In genomic region chr2:12720752-12721151, GRCh38 we compare ENCODE assay signal across 13 cellular contexts. TPM values are rescaled to one million over a fixed set of nuclear protein-coding genes. Genes with fewer than 3 reads are reported as not detected.
DNase-seq lines count a peak whose midpoint lies in the region; ATAC-seq, FAIRE-seq and TF ChIP-seq lines count a peak whose summit lies in the region.
"Had no signal": no experiment of that assay in that cellular context is flagged by ENCODE, and none has a peak within 500 bp of the region (broad histone marks: within the 10 kb centered on the region; RNA-seq: fewer than 3 reads in every experiment).

No MANE protein-coding gene starts in this region.

- peak overlapping the region; percentile 88 for H3K4me3 ChIP-seq in kidney (ENCODE audit: low read length in 2 of 2)

- peak overlapping the region in 1 of 2 donors; percentile 97 for H3K27ac ChIP-seq in kidney (ENCODE audit: low read depth in 2 of 2, low read length in 2 of 2)
- H3K27ac ChIP-seq: neutrophil, VCaP had no signal

- no peaks in the 10 kb centered on the region for H3K9me3 Mint-ChIP-seq in activated T-cell treated with anti-CD3 and anti-CD28 coated beads, Interleukin-2, amount 50 U/mL, for 4 hours
- no peaks in the 10 kb centered on the region for H3K9me3 Mint-ChIP-seq in activated CD4-positive, alpha-beta memory T cell treated with anti-CD3 and anti-CD28 coated beads for 36 hours

- CTCF ChIA-PET in activated CD4-positive, alpha-beta memory T cell treated with anti-CD3 and anti-CD28 coated beads for 36 hours (lab: Charles Lee), result interaction anchor here (1.0 to 5.6 kb wide), 8 partner anchors 19 to 893 kb away, joined by 3 to 38 read pairs (median 6); no protein-coding TSS in a partner anchor

- peaks cover 0 to 4% of the 10 kb centered on the region in 2 donors for H3K36me3 ChIP-seq in kidney (ENCODE audit: control insufficient read depth in 1 of 2, insufficient read depth in 2 of 2, low read length in 2 of 2)
- H3K36me3 ChIP-seq: neutrophil had no signal

- no peak for TF ChIP-seq CTCF in kidney (IDR thresholded peaks at IDR 0.05; ENCODE audit: borderline replicate concordance, extremely low read depth, insufficient read depth)

- no peak for FAIRE-seq in kidney (lab: Jason Lieb, UNC)

- peak overlapping the region; percentile 38 for H3K27ac Mint-ChIP-seq in activated CD4-positive, alpha-beta memory T cell treated with anti-CD3 and anti-CD28 coated beads for 36 hours

- H3K4me3 Mint-ChIP-seq in activated T-cell treated with anti-CD3 and anti-CD28 coated beads, Interleukin-2, amount 50 U/mL, for 4 hours, result peak overlapping the region; percentile 92
- peak overlapping the region; percentile 86 for H3K4me3 Mint-ChIP-seq in activated CD4-positive, alpha-beta memory T cell treated with anti-CD3 and anti-CD28 coated beads for 36 hours

- ATAC-seq in activated T-cell treated with anti-CD3 and anti-CD28 coated beads, Interleukin-2, amount 50 U/mL, for 4 hours, result no peak
- ATAC-seq in GM18861 (IDR thresholded peaks at IDR 0.05; ENCODE audit: unreplicated experiment), result no peak
- ATAC-seq: stimulated activated naive CD8-positive, alpha-beta T cell treated with anti-CD3 and anti-CD28 coated beads, Interleukin-15, Interleukin-2, amounts not matched to agents 100 U/mL and 50 U/mL, for 24 hours had no signal

- peaks cover 19 to 24% of the 10 kb centered on the region in 2 donors for H3K4me1 ChIP-seq in kidney (ENCODE audit: control insufficient read depth in 1 of 2, insufficient read depth in 1 of 2, low read depth in 1 of 2, low read length in 2 of 2)

- DNase-seq in activated T-cell treated with anti-CD3 and anti-CD28 coated beads, Interleukin-2, amount 50 U/mL, for 4 hours, result no peak
- DNase-seq in activated T-cell treated with anti-CD3 and anti-CD28 coated beads, Interleukin-2, amount 50 U/mL, for 1 hour, result no peak
- DNase-seq in activated CD4-positive, alpha-beta memory T cell treated with anti-CD3 and anti-CD28 coated beads for 36 hours, result no peak
- DNase-seq in kidney (no peak), superior temporal gyrus (ENCODE audit: extremely low spot score) (peak; percentile 38), HuH-7.5 (ENCODE audit: low spot score) (no peak), nucleus accumbens (lab: John Stamatoyannopoulos, UW) (no peak)
- DNase-seq: effector CD4-positive, alpha-beta T cell; NCI-H1694 treated with DMSO at 0.1 percent for 48 hours; stimulated activated naive CD8-positive, alpha-beta T cell treated with anti-CD3 and anti-CD28 coated beads, Interleukin-15, Interleukin-2, amounts not matched to agents 100 U/mL and 50 U/mL, for 24 hours had no signal

- peaks cover 26% of the 10 kb centered on the region for H3K36me3 Mint-ChIP-seq in activated T-cell treated with anti-CD3 and anti-CD28 coated beads, Interleukin-2, amount 50 U/mL, for 4 hours (ENCODE audit: insufficient read depth)
- H3K36me3 Mint-ChIP-seq in activated CD4-positive, alpha-beta memory T cell treated with anti-CD3 and anti-CD28 coated beads for 36 hours, result peaks cover 10% of the 10 kb centered on the region

- H3K27me3 Mint-ChIP-seq in activated T-cell treated with anti-CD3 and anti-CD28 coated beads, Interleukin-2, amount 50 U/mL, for 4 hours (ENCODE audit: low read depth), result no peaks in the 10 kb centered on the region
- no peaks in the 10 kb centered on the region for H3K27me3 Mint-ChIP-seq in activated CD4-positive, alpha-beta memory T cell treated with anti-CD3 and anti-CD28 coated beads for 36 hours

- H3K9me3 ChIP-seq in kidney (ENCODE audit: control insufficient read depth in 1 of 2, low read length in 2 of 2), result no peaks in the 10 kb centered on the region
- H3K9me3 ChIP-seq: neutrophil had no signal

- POLR2A ChIA-PET in activated CD4-positive, alpha-beta memory T cell treated with anti-CD3 and anti-CD28 coated beads for 36 hours (lab: Charles Lee), result interaction anchor here (0.6 kb wide), 1 partner anchor 53 kb away, joined by 3 read pairs; no protein-coding TSS in a partner anchor

- intact Hi-C loops in activated CD4-positive, alpha-beta memory T cell treated with anti-CD3 and anti-CD28 coated beads for 36 hours (cut with micrococcal nuclease), result loop anchor here (1.0 to 2.0 kb wide), 4 partner anchors 136 to 857 kb away; no protein-coding TSS in a partner anchor
- intact Hi-C loops in kidney (cut with DNase I), result no loop called here

- peaks cover 75% of the 10 kb centered on the region for H3K4me1 Mint-ChIP-seq in activated T-cell treated with anti-CD3 and anti-CD28 coated beads, Interleukin-2, amount 50 U/mL, for 4 hours (ENCODE audit: low read depth)
- peaks cover 70% of the 10 kb centered on the region for H3K4me1 Mint-ChIP-seq in activated CD4-positive, alpha-beta memory T cell treated with anti-CD3 and anti-CD28 coated beads for 36 hours (ENCODE audit: low read depth)

- H3K9ac ChIP-seq in kidney (ENCODE audit: low read length in 2 of 2), result peak overlapping the region; percentile 38 to 93

RNA-seq across cellular contexts. Expression of gene TRIB2, which starts 4.0 kb away (rescaled TPM):
- total RNA-seq in activated T-cell treated with anti-CD3 and anti-CD28 coated beads, Interleukin-2, amount 50 U/mL, for 4 hours, result 10 to 100 TPM in 1 of 3 donors, 1 to 10 TPM in 2; 8.8 to 13.3 (median 9.8) TPM
- 1 to 10 TPM; 4.9 to 5.3 TPM for total RNA-seq in activated CD4-positive, alpha-beta memory T cell treated with anti-CD3 and anti-CD28 coated beads for 36 hours
- total RNA-seq in kidney, result 69.2 TPM
- 29.6 TPM for polyA plus RNA-seq in kidney (ENCODE audit: insufficient read depth, low read depth, low replicate concordance)
